1 cellular context compared by ENCODE assay signal in genomic region chrX:154382483-154383069, GRCh38.
TF ChIP-seq lines count a peak whose summit lies in the region.

No MANE protein-coding gene starts in this region.

TF ChIP-seq in HepG2, 621 proteins besides CTCF, POLR2A, EP300 and RAD21:
- no peak for TF ChIP-seq MATR3 (CRISPR knock-in tag; IDR thresholded peaks at IDR 0.05)
- no peak for TF ChIP-seq ZNF883 (CRISPR knock-in tag; IDR thresholded peaks at IDR 0.05; ENCODE audit: not compliant biosample characterization)
- TF ChIP-seq AGO2 (optimal IDR thresholded peaks at IDR 0.05; ENCODE audit: low read depth, low read length) = peak; percentile 44
- no peak for TF ChIP-seq JUND (CRISPR knock-in tag; IDR thresholded peaks at IDR 0.05)
- TF ChIP-seq STAT6 (CRISPR knock-in tag; IDR thresholded peaks at IDR 0.05; ENCODE audit: borderline replicate concordance) = no peak
